In genomic region chr9:76394896-76395244, GRCh38 we compare ENCODE assay signal across 8 cellular contexts. TPM values are rescaled to one million over a fixed set of nuclear protein-coding genes. Genes with fewer than 3 reads are reported as not detected.
DNase-seq lines count a peak whose midpoint lies in the region; ATAC-seq and TF ChIP-seq lines count a peak whose summit lies in the region.

No MANE protein-coding gene starts in this region.

- H3K4me3 Mint-ChIP-seq in activated naive CD4-positive, alpha-beta T cell treated with anti-CD3 and anti-CD28 coated beads, Interleukin-2, amount 10 ng/mL, durations not matched to agents 7 days and 5 days = peak overlapping the region; percentile 83

- peak overlapping the region; percentile 90 for H2AFZ ChIP-seq in OCI-LY7 (ENCODE audit: low read length)

- peak overlapping the region; percentile 92 for H3K4me2 ChIP-seq in OCI-LY7 (ENCODE audit: low read length)

- H4K20me1 ChIP-seq in OCI-LY7 (ENCODE audit: insufficient read depth, low read length) = no peaks in the 10 kb centered on the region

- H3K4me1 Mint-ChIP-seq in activated naive CD4-positive, alpha-beta T cell treated with anti-CD3 and anti-CD28 coated beads, Interleukin-2, amount 10 ng/mL, durations not matched to agents 7 days and 5 days = peaks cover 37% of the 10 kb centered on the region

- peak; percentile 78 for DNase-seq in DMS153 (lab: John Stamatoyannopoulos, UW)
- peak; percentile 62 to 91 for DNase-seq in HL-60 (ENCODE audit: low read depth in 1 of 2, low spot score in 1 of 2)
- DNase-seq in OCI-LY7 (ENCODE audit: low spot score) = peak; percentile 72
- DNase-seq in activated naive CD4-positive, alpha-beta T cell treated with anti-CD3 and anti-CD28 coated beads, Interleukin-2, amount 10 ng/mL, durations not matched to agents 7 days and 5 days = peak; percentile 64
- peak; percentile 49 to 67 for DNase-seq in cardiac muscle cell (ENCODE audit: low read depth in 1 of 2, low spot score in 1 of 2)
- peak in 7 of 10 donors; percentile 14 to 87 (median 38) for DNase-seq in posterior cingulate gyrus
- DNase-seq in ACHN = no peak

- no peaks in the 10 kb centered on the region for H3K27me3 Mint-ChIP-seq in activated naive CD4-positive, alpha-beta T cell treated with anti-CD3 and anti-CD28 coated beads, Interleukin-2, amount 10 ng/mL, durations not matched to agents 7 days and 5 days

- no peak for TF ChIP-seq CTCF in HL-60 (IDR thresholded peaks at IDR 0.05; ENCODE audit: insufficient read depth, low read length)
- no peak for TF ChIP-seq CTCF in OCI-LY7 (conservative IDR thresholded peaks at IDR 0.05; ENCODE audit: low read length)
- no peak for TF ChIP-seq CTCF in cardiac muscle cell (IDR thresholded peaks at IDR 0.05; ENCODE audit: low read depth, low read length)

- intact Hi-C loops in OCI-LY7 (cut with micrococcal nuclease; ENCODE audit: unreplicated experiment) (loop anchor here (2.0 to 10.0 kb wide), 3 partner anchors 52 to 1440 kb away; partner anchors contain the start of genes C9orf40 and VPS13A), posterior cingulate gyrus (cut with DNase I) (loop anchor here (10.0 kb wide), 1 partner anchor 1310 kb away; the partner anchor contains the start of genes NMRK1 and OSTF1)

- POLR2A ChIA-PET in OCI-LY7 (lab: Charles Lee) = interaction anchor here (0.5 to 5.2 kb wide), 20 partner anchors 7 to 1309 kb away, joined by 3 to 74 read pairs (median 4); no protein-coding TSS in a partner anchor

- H3K9me3 ChIP-seq in OCI-LY7 (ENCODE audit: low read length) (peaks cover 13% of the 10 kb centered on the region), cardiac muscle cell (ENCODE audit: low read depth) (no peaks in the 10 kb centered on the region)

- H3K36me3 Mint-ChIP-seq in activated naive CD4-positive, alpha-beta T cell treated with anti-CD3 and anti-CD28 coated beads, Interleukin-2, amount 10 ng/mL, durations not matched to agents 7 days and 5 days = peaks cover 15% of the 10 kb centered on the region

- BruUV-seq in OCI-LY7 (replicated peaks; lab: Mats Ljungman, UMichigan) = no TSS peak

- H3K36me3 ChIP-seq in OCI-LY7 (ENCODE audit: insufficient read depth, low read length) = peaks cover 28% of the 10 kb centered on the region
- no peaks in the 10 kb centered on the region for H3K36me3 ChIP-seq in cardiac muscle cell

- CTCF ChIA-PET in OCI-LY7 (lab: Charles Lee; ENCODE audit: unreplicated experiment) = interaction anchor here (0.5 to 2.1 kb wide), 7 partner anchors 8 to 1950 kb away, joined by 3 to 6 read pairs (median 4); no protein-coding TSS in a partner anchor
- CTCF ChIA-PET in activated naive CD4-positive, alpha-beta T cell treated with anti-CD3 and anti-CD28 coated beads, Interleukin-2, amount 10 ng/mL, durations not matched to agents 7 days and 5 days (lab: Charles Lee) = interaction anchor here (0.6 to 2.6 kb wide), 12 partner anchors 10 to 1225 kb away, joined by 3 to 14 read pairs (median 4); partner anchors contain the start of gene GCNT1

- ATAC-seq in GM21360 (IDR thresholded peaks at IDR 0.05; ENCODE audit: unreplicated experiment) = peak; percentile 53

- H3K27ac Mint-ChIP-seq in activated naive CD4-positive, alpha-beta T cell treated with anti-CD3 and anti-CD28 coated beads, Interleukin-2, amount 10 ng/mL, durations not matched to agents 7 days and 5 days = peak overlapping the region; percentile 98

- no peaks in the 10 kb centered on the region for H3K9me2 ChIP-seq in OCI-LY7 (ENCODE audit: insufficient read depth, low read length)

- H3K4me3 ChIP-seq in HL-60 (replicated peaks; ENCODE audit: insufficient read depth, low read length) (peak overlapping the region; percentile 95), OCI-LY7 (ENCODE audit: low read depth, low read length, poor library complexity, severe bottlenecking) (peak overlapping the region; percentile 82), cardiac muscle cell (peak overlapping the region; percentile 80)

- H3K27ac ChIP-seq in HL-60 (replicated peaks) (peak overlapping the region; percentile 86), OCI-LY7 (ENCODE audit: low read depth, low read length, poor library complexity, severe bottlenecking) (peak overlapping the region; percentile 77), cardiac muscle cell (peak overlapping the region; percentile 96)

- in situ Hi-C loops in ACHN (cut with HindIII; ENCODE audit: low pct_ligation_motif_present, low pct_unique_long_range_greater_than_20kb, low sequenced_read_pairs) = no loop called here

- peaks cover 2% of the 10 kb centered on the region for H3K9me3 Mint-ChIP-seq in activated naive CD4-positive, alpha-beta T cell treated with anti-CD3 and anti-CD28 coated beads, Interleukin-2, amount 10 ng/mL, durations not matched to agents 7 days and 5 days

- peaks cover 32% of the 10 kb centered on the region for H3K79me2 ChIP-seq in OCI-LY7 (ENCODE audit: insufficient read depth, low read depth, low read length)

- H3K27me3 ChIP-seq in HL-60 (ENCODE audit: insufficient read depth, poor library complexity, severe bottlenecking) (no peaks in the 10 kb centered on the region), cardiac muscle cell (no peaks in the 10 kb centered on the region)

- peaks cover 24% of the 10 kb centered on the region for H3K4me1 ChIP-seq in OCI-LY7 (ENCODE audit: insufficient read depth, low read length, poor library complexity, severe bottlenecking)
- H3K4me1 ChIP-seq in cardiac muscle cell (ENCODE audit: low read depth) = peaks cover 3% of the 10 kb centered on the region

RNA-seq across cellular contexts. Expression of gene RFK, which starts 0.6 kb away (rescaled TPM):
- total RNA-seq in OCI-LY7 (2014; rRNA removed; shearing (Covaris generic)) = 25.4 and 37.8 TPM in 2 replicates
- total RNA-seq in OCI-LY7 (2022) (27.9 and 28.7 TPM in 2 replicates), cardiac muscle cell (14.2 and 15.2 TPM in 2 replicates)
- 18.2 and 24.2 TPM in 2 replicates for polyA plus RNA-seq in cardiac muscle cell
